Comparison of ENCODE assay signal across 8 cellular contexts in the genomic region with DNA sequence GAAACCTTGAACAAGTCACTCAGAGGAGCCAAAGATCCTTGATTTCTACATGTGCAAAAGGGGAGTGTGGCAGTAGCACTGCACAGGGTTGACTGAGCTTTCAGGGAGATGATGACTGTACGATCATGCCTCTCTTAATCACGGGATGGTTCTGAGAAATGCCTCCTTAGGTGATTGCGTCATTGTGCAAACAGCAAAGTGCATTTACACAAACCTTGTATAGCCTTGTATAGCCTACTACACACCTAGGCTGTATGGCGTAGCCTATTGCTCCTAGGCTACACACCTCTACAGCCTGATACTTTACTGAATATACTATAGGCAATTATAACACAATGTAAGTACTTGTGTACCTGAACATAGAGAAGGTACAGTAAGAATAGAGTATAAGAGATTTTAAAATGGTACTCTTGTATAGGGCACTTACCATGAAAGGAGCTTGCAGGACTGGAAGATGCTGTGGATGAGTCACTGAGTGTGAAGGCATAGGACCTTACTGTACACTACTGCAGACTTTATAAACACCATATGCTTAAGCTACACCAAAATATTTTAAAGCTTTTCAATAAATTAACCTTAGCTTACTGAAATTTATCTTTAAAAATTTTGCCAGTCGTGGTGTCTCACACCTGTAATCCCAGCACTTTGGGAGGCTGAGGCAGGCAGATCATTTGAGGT. TPM values are rescaled to one million over a fixed set of nuclear protein-coding genes. Genes with fewer than 3 reads are reported as not detected.
DNase-seq lines count a peak whose midpoint lies in the region; ATAC-seq and TF ChIP-seq lines count a peak whose summit lies in the region.
"Not testable (repeated sequence)": the region's sequence is repeated elsewhere in the genome, so short reads cannot be mapped to it uniquely, and the experiment has no call there.

No MANE protein-coding gene starts in this region.

- BruUV-seq in Caco-2 (replicated peaks; lab: Mats Ljungman, UMichigan), result not testable (repeated sequence)

- H3K36me3 Mint-ChIP-seq in Caco-2 (ENCODE audit: insufficient read depth, unreplicated experiment); stimulated activated effector memory CD8-positive, alpha-beta T cell treated with anti-CD3 and anti-CD28 coated beads, Interleukin-12 subunit alpha, Interleukin-12 subunit beta, amount 100 ng/mL, for 72 hours: not testable (repeated sequence)

- H3K27ac Mint-ChIP-seq in Caco-2 (ENCODE audit: unreplicated experiment); stimulated activated effector memory CD8-positive, alpha-beta T cell treated with anti-CD3 and anti-CD28 coated beads, Interleukin-12 subunit alpha, Interleukin-12 subunit beta, amount 100 ng/mL, for 72 hours: not testable (repeated sequence)

- CTCF ChIA-PET in Caco-2 (lab: Charles Lee), result not testable (repeated sequence)

- WGBS in mesenchymal stem cell, result 86% methylated on average over 1 of the region's 5 CpGs

- not testable (repeated sequence) for H3K9me3 ChIP-seq in Caco-2; mesenchymal stem cell (ENCODE audit: control insufficient read depth, low read length)

- not testable (repeated sequence) for H3K18ac ChIP-seq in mesenchymal stem cell (ENCODE audit: low read depth in 1 of 2, low read length in 2 of 2)

- not testable (repeated sequence) for H3K27me3 ChIP-seq in Caco-2 (replicated peaks; ENCODE audit: control insufficient read depth, insufficient read depth, low read length); mesenchymal stem cell (ENCODE audit: control insufficient read depth in 1 of 2, insufficient read depth in 1 of 2, low read length in 2 of 2)

- H3K36me3 ChIP-seq in Caco-2 (ENCODE audit: control insufficient read depth, insufficient read depth, low read length); mesenchymal stem cell (ENCODE audit: control insufficient read depth in 1 of 2, insufficient read depth in 2 of 2, low read depth in 1 of 2, low read length in 2 of 2): not testable (repeated sequence)

- peak; percentile 41 to 55 for DNase-seq in Caco-2
- DNase-seq in HK-2 (ENCODE audit: unreplicated experiment), result peak; percentile 6
- DNase-seq in NCI-H69 (lab: John Stamatoyannopoulos, UW), result peak; percentile 31
- DNase-seq in activated CD8-positive, alpha-beta memory T cell treated with anti-CD3 and anti-CD28 coated beads for 24 hours, result peak; percentile 46
- peak; percentile 29 to 57 for DNase-seq in cardiac fibroblast (ENCODE audit: low read depth in 2 of 2)
- peak; percentile 71 for DNase-seq in fibroblast of mammary gland (ENCODE audit: low read depth)
- DNase-seq in mesenchymal stem cell, result peak; percentile 42
- DNase-seq in stimulated activated effector memory CD8-positive, alpha-beta T cell treated with anti-CD3 and anti-CD28 coated beads, Interleukin-12 subunit alpha, Interleukin-12 subunit beta, amount 100 ng/mL, for 72 hours (ENCODE audit: low spot score in 2 of 2), result not testable (repeated sequence)

- not testable (repeated sequence) for TF ChIP-seq CTCF in Caco-2 (IDR thresholded peaks at IDR 0.05; ENCODE audit: insufficient read depth in 1 of 2, low read depth in 1 of 2, low read length in 1 of 2, severe bottlenecking in 1 of 2, unreplicated experiment in 1 of 2); cardiac fibroblast (IDR thresholded peaks at IDR 0.05; ENCODE audit: low read depth, low read length); fibroblast of mammary gland (conservative IDR thresholded peaks at IDR 0.05; ENCODE audit: control insufficient read depth, insufficient read depth, low read depth, low read length)

- not testable (repeated sequence) for H2AFZ ChIP-seq in mesenchymal stem cell (ENCODE audit: low read depth, low read length)

- H3K9ac ChIP-seq in mesenchymal stem cell (ENCODE audit: low read length), result peak overlapping the region; percentile 87

- H3K4me3 Mint-ChIP-seq in Caco-2 (ENCODE audit: unreplicated experiment), result peak overlapping the region; percentile 83
- H3K4me3 Mint-ChIP-seq in stimulated activated effector memory CD8-positive, alpha-beta T cell treated with anti-CD3 and anti-CD28 coated beads, Interleukin-12 subunit alpha, Interleukin-12 subunit beta, amount 100 ng/mL, for 72 hours, result peak overlapping the region; percentile 82

- H3K9me3 Mint-ChIP-seq in Caco-2 (ENCODE audit: unreplicated experiment); stimulated activated effector memory CD8-positive, alpha-beta T cell treated with anti-CD3 and anti-CD28 coated beads, Interleukin-12 subunit alpha, Interleukin-12 subunit beta, amount 100 ng/mL, for 72 hours: not testable (repeated sequence)

- H4K8ac ChIP-seq in mesenchymal stem cell (ENCODE audit: low read length), result not testable (repeated sequence)

- H3K79me1 ChIP-seq in mesenchymal stem cell (replicated peaks; ENCODE audit: low read length, poor library complexity, severe bottlenecking), result not testable (repeated sequence)

- not testable (repeated sequence) for H4K91ac ChIP-seq in mesenchymal stem cell (ENCODE audit: low read length)

- not testable (repeated sequence) for H2BK12ac ChIP-seq in mesenchymal stem cell (ENCODE audit: low read length in 2 of 2)

- H2BK120ac ChIP-seq in mesenchymal stem cell (ENCODE audit: low read depth, low read length), result not testable (repeated sequence)

- H3K4me3 ChIP-seq in Caco-2 (ENCODE audit: low read depth, low read length); cardiac fibroblast (replicated peaks in 1 of 2; ENCODE audit: low read depth in 2 of 2, low read length in 2 of 2); fibroblast of mammary gland (ENCODE audit: control insufficient read depth, low read depth, low read length); mesenchymal stem cell (ENCODE audit: insufficient read depth in 1 of 2, low read depth in 1 of 2, low read length in 2 of 2): not testable (repeated sequence)

- intact Hi-C loops in Caco-2 (cut with micrococcal nuclease; ENCODE audit: unreplicated experiment), result not testable (repeated sequence)

- H3K4me2 ChIP-seq in mesenchymal stem cell (ENCODE audit: low read length, poor library complexity, severe bottlenecking), result not testable (repeated sequence)

- not testable (repeated sequence) for H3K27me3 Mint-ChIP-seq in Caco-2 (ENCODE audit: insufficient read depth, unreplicated experiment)

- not testable (repeated sequence) for H2BK5ac ChIP-seq in mesenchymal stem cell (ENCODE audit: low read depth, low read length, poor library complexity, severe bottlenecking)

- ATAC-seq in stimulated activated effector memory CD8-positive, alpha-beta T cell treated with anti-CD3 and anti-CD28 coated beads, Interleukin-12 subunit alpha, Interleukin-12 subunit beta, amount 100 ng/mL, for 72 hours, result not testable (repeated sequence)

- not testable (repeated sequence) for H3K14ac ChIP-seq in mesenchymal stem cell (ENCODE audit: low read length in 2 of 2)

- not testable (repeated sequence) for H2AK5ac ChIP-seq in mesenchymal stem cell (ENCODE audit: low read length, severe bottlenecking)

- not testable (repeated sequence) for H3K23ac ChIP-seq in mesenchymal stem cell (ENCODE audit: low read length in 2 of 2)

- H3K4me1 ChIP-seq in Caco-2; mesenchymal stem cell (ENCODE audit: control insufficient read depth, insufficient read depth, low read depth, low read length): not testable (repeated sequence)

- not testable (repeated sequence) for H3K4ac ChIP-seq in mesenchymal stem cell (ENCODE audit: low read depth in 1 of 2, low read length in 2 of 2)

- not testable (repeated sequence) for H2BK15ac ChIP-seq in mesenchymal stem cell (ENCODE audit: low read depth, poor library complexity, severe bottlenecking)

- POLR2A ChIA-PET in Caco-2 (lab: Charles Lee), result not testable (repeated sequence)

- H3K27ac ChIP-seq in mesenchymal stem cell (ENCODE audit: low read length, poor library complexity, severe bottlenecking), result not testable (repeated sequence)

- H3K4me1 Mint-ChIP-seq in Caco-2 (ENCODE audit: low read depth, unreplicated experiment); stimulated activated effector memory CD8-positive, alpha-beta T cell treated with anti-CD3 and anti-CD28 coated beads, Interleukin-12 subunit alpha, Interleukin-12 subunit beta, amount 100 ng/mL, for 72 hours: not testable (repeated sequence)

RNA-seq across cellular contexts. Expression of a gene that starts 1.3 kb away (rescaled TPM):
- total RNA-seq in Caco-2 (2022), result 12.0 and 12.9 TPM in 2 replicates
- 12.5 TPM for polyA plus RNA-seq in mesenchymal stem cell (2013, experiment 1 of 2)
- 10.7 TPM for polyA plus RNA-seq in mesenchymal stem cell (2013, experiment 2 of 2)
